In the genomic region with DNA sequence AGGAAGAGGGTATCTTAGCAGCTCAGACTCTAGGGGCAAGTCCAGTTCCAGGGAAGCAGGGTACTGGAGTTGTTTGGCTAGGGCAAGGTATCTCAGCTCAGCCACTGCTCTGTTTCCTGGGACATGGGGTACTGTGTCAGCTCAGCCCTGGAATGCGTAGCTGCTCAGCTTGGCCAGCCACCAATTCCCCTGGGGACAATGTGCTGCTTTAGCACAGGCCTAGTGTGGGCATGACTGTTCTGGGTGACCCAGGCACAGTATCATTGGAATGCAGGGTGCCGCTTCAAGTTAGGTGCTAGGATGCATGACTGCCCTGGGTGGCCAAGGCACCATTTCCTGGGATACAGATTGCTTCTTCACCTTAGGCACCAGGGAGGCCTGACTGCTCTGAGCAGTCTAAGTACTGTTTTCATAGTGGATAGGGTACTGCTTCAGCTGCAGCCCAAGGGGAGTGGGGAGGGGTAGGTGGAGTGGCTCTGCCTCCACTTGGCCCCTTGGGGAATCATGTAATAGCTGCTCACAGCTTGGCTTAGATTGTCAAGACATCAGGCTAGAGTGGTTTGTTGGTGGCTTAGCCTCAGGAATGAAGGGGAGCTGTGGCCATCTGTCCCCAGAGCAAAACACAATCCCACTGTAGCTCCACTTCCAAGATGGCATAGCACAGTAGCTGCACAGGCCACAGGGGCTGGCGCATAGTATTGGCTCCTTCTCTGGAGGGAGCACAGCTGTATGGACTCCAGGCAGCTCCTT, we compare ENCODE assay signal across 16 cellular contexts. TPM values are rescaled to one million over a fixed set of nuclear protein-coding genes. Genes with fewer than 3 reads are reported as not detected.
DNase-seq lines count a peak whose midpoint lies in the region; ATAC-seq and TF ChIP-seq lines count a peak whose summit lies in the region.
"Had no signal": no experiment of that assay in that cellular context is flagged by ENCODE, and none has a peak within 500 bp of the region (broad histone marks: within the 10 kb centered on the region; RNA-seq: fewer than 3 reads in every experiment).

No MANE protein-coding gene starts in this region.

- H3K9me3 ChIP-seq in upper lobe of right lung (no peaks in the 10 kb centered on the region), HAP-1 (no peaks in the 10 kb centered on the region; the same call in 1 of the 2 replicates)
- H3K9me3 ChIP-seq: A549 had no signal

- H3K9me3 Mint-ChIP-seq in activated naive CD8-positive, alpha-beta T cell treated with anti-CD3 and anti-CD28 coated beads, Interleukin-2, amount 10 ng/mL, durations not matched to agents 7 days and 5 days, result peaks cover 5% of the 10 kb centered on the region
- H3K9me3 Mint-ChIP-seq in activated naive CD8-positive, alpha-beta T cell treated with anti-CD3 and anti-CD28 coated beads for 36 hours, result peaks cover 14% of the 10 kb centered on the region

- H3K4me3 Mint-ChIP-seq in activated naive CD8-positive, alpha-beta T cell treated with anti-CD3 and anti-CD28 coated beads, Interleukin-2, amount 10 ng/mL, durations not matched to agents 7 days and 5 days, result no peak overlapping the region
- no peak overlapping the region for H3K4me3 Mint-ChIP-seq in activated naive CD8-positive, alpha-beta T cell treated with anti-CD3 and anti-CD28 coated beads for 36 hours
- H3K4me3 Mint-ChIP-seq: activated CD8-positive, alpha-beta T cell treated with anti-CD3 and anti-CD28 coated beads, Interleukin-2, amount 10 ng/mL, durations not matched to agents 7 days and 5 days; activated naive CD8-positive, alpha-beta T cell treated with anti-CD3 and anti-CD28 coated beads, Interleukin-2, amount 50 U/mL, for 24 hours; naive thymus-derived CD8-positive, alpha-beta T cell had no signal

- peaks cover 89% of the 10 kb centered on the region for H3K36me3 ChIP-seq in upper lobe of right lung
- peaks cover 33% of the 10 kb centered on the region for H3K36me3 ChIP-seq in HAP-1 (replicated peaks)

- peaks cover 48% of the 10 kb centered on the region for H3K36me3 Mint-ChIP-seq in activated naive CD8-positive, alpha-beta T cell treated with anti-CD3 and anti-CD28 coated beads, Interleukin-2, amount 10 ng/mL, durations not matched to agents 7 days and 5 days
- H3K36me3 Mint-ChIP-seq in activated naive CD8-positive, alpha-beta T cell treated with anti-CD3 and anti-CD28 coated beads for 36 hours, result peaks cover 40% of the 10 kb centered on the region

- H3K27me3 Mint-ChIP-seq in activated naive CD8-positive, alpha-beta T cell treated with anti-CD3 and anti-CD28 coated beads, Interleukin-2, amount 10 ng/mL, durations not matched to agents 7 days and 5 days, result no peaks in the 10 kb centered on the region
- H3K27me3 Mint-ChIP-seq in activated naive CD8-positive, alpha-beta T cell treated with anti-CD3 and anti-CD28 coated beads for 36 hours, result no peaks in the 10 kb centered on the region
- H3K27me3 Mint-ChIP-seq: activated naive CD8-positive, alpha-beta T cell treated with anti-CD3 and anti-CD28 coated beads, Interleukin-2, amount 50 U/mL, for 24 hours; naive thymus-derived CD8-positive, alpha-beta T cell had no signal

- peaks cover 6% of the 10 kb centered on the region for H3K4me1 Mint-ChIP-seq in activated naive CD8-positive, alpha-beta T cell treated with anti-CD3 and anti-CD28 coated beads, Interleukin-2, amount 10 ng/mL, durations not matched to agents 7 days and 5 days
- peaks cover 8% of the 10 kb centered on the region for H3K4me1 Mint-ChIP-seq in activated naive CD8-positive, alpha-beta T cell treated with anti-CD3 and anti-CD28 coated beads for 36 hours

- no peak overlapping the region for H3K27ac Mint-ChIP-seq in activated naive CD8-positive, alpha-beta T cell treated with anti-CD3 and anti-CD28 coated beads, Interleukin-2, amount 10 ng/mL, durations not matched to agents 7 days and 5 days
- no peak overlapping the region for H3K27ac Mint-ChIP-seq in activated naive CD8-positive, alpha-beta T cell treated with anti-CD3 and anti-CD28 coated beads for 36 hours
- H3K27ac Mint-ChIP-seq: activated CD8-positive, alpha-beta T cell treated with anti-CD3 and anti-CD28 coated beads, Interleukin-2, amount 10 ng/mL, durations not matched to agents 7 days and 5 days; activated naive CD8-positive, alpha-beta T cell treated with anti-CD3 and anti-CD28 coated beads, Interleukin-2, amount 50 U/mL, for 24 hours had no signal

- H3K27ac ChIP-seq in upper lobe of right lung, result no peak overlapping the region
- H3K27ac ChIP-seq: A549 had no signal

- in situ Hi-C loops in HAP-1 (cut with MboI; ENCODE audit: low sequenced_read_pairs), result no loop called here

- intact Hi-C loops in upper lobe of right lung (cut with DNase I), result no loop called here

- POLR2A ChIA-PET in activated naive CD8-positive, alpha-beta T cell treated with anti-CD3 and anti-CD28 coated beads, Interleukin-2, amount 10 ng/mL, durations not matched to agents 7 days and 5 days (lab: Charles Lee), result no interaction called here

- DNase-seq in activated naive CD8-positive, alpha-beta T cell treated with anti-CD3 and anti-CD28 coated beads, Interleukin-2, amount 10 ng/mL, durations not matched to agents 7 days and 5 days, result no peak
- DNase-seq in activated naive CD8-positive, alpha-beta T cell treated with anti-CD3 and anti-CD28 coated beads for 36 hours, result no peak
- DNase-seq in epithelial cell of proximal tubule (ENCODE audit: low read depth) (peak; percentile 23), mesenteric fat pad (ENCODE audit: low spot score) (peak; percentile 57), upper lobe of right lung (no peak), RKO (ENCODE audit: low spot score) (no peak), cerebellar cortex (ENCODE audit: low spot score) (no peak), HAP-1 (ENCODE audit: low spot score in 2 of 2) (no peak)
- DNase-seq: activated CD8-positive, alpha-beta T cell treated with anti-CD3 and anti-CD28 coated beads, Interleukin-2, amount 10 ng/mL, durations not matched to agents 7 days and 5 days; activated naive CD8-positive, alpha-beta T cell treated with anti-CD3 and anti-CD28 coated beads, Interleukin-2, amount 50 U/mL, for 24 hours; naive thymus-derived CD8-positive, alpha-beta T cell; NCI-H1092; NK-92 treated with Interleukin-12 subunit alpha and Interleukin-12 subunit beta, amount 100 ng/mL, for 24 hours; stimulated activated naive CD8-positive, alpha-beta T cell treated with anti-CD3 and anti-CD28 coated beads, Interleukin-15, Interleukin-2, amounts not matched to agents 100 U/mL and 50 U/mL, for 24 hours had no signal

- H3K27me3 ChIP-seq in upper lobe of right lung (no peaks in the 10 kb centered on the region), HAP-1 (ENCODE audit: low read depth) (no peaks in the 10 kb centered on the region)

- TF ChIP-seq CTCF in epithelial cell of proximal tubule (conservative IDR thresholded peaks at IDR 0.05; ENCODE audit: low read depth, low read length), result no peak
- no peak for TF ChIP-seq CTCF in upper lobe of right lung (IDR thresholded peaks at IDR 0.05)

- peak; percentile 18 for ATAC-seq in activated naive CD8-positive, alpha-beta T cell treated with anti-CD3 and anti-CD28 coated beads, Interleukin-2, amount 10 ng/mL, durations not matched to agents 7 days and 5 days (ENCODE audit: low read depth)
- peak; percentile 14 for ATAC-seq in upper lobe of right lung
- ATAC-seq: A549; activated CD8-positive, alpha-beta T cell treated with anti-CD3 and anti-CD28 coated beads, Interleukin-2, amount 10 ng/mL, durations not matched to agents 7 days and 5 days; activated naive CD8-positive, alpha-beta T cell treated with anti-CD3 and anti-CD28 coated beads, Interleukin-2, amount 50 U/mL, for 24 hours; naive thymus-derived CD8-positive, alpha-beta T cell had no signal

- H3K4me3 ChIP-seq in epithelial cell of proximal tubule (ENCODE audit: low read depth, low read length), result no peak overlapping the region
- H3K4me3 ChIP-seq in upper lobe of right lung, result no peak overlapping the region
- H3K4me3 ChIP-seq in HAP-1, result no peak overlapping the region
- H3K4me3 ChIP-seq: A549 had no signal

- H3K4me1 ChIP-seq in upper lobe of right lung (no peaks in the 10 kb centered on the region), HAP-1 (no peaks in the 10 kb centered on the region)
- H3K4me1 ChIP-seq: A549 had no signal

RNA-seq across cellular contexts. Expression of a gene that starts 36.0 kb away (rescaled TPM):
- 100 to 1,000 TPM; 113 to 114 TPM for total RNA-seq in activated naive CD8-positive, alpha-beta T cell treated with anti-CD3 and anti-CD28 coated beads, Interleukin-2, amount 10 ng/mL, durations not matched to agents 7 days and 5 days
- total RNA-seq in activated naive CD8-positive, alpha-beta T cell treated with anti-CD3 and anti-CD28 coated beads for 36 hours, result 10 to 100 TPM; 50.9 to 51.2 TPM
- total RNA-seq in epithelial cell of proximal tubule, result 14.0 and 24.7 TPM in 2 replicates
- 35.7 TPM for total RNA-seq in mesenteric fat pad
- total RNA-seq in upper lobe of right lung, result 50.1 TPM

RNA-seq across cellular contexts. Expression of a gene that starts 46.6 kb away (rescaled TPM):
- under 1 TPM in 1 of 2 experiments, not detected in 1; 0.11 TPM for total RNA-seq in activated naive CD8-positive, alpha-beta T cell treated with anti-CD3 and anti-CD28 coated beads, Interleukin-2, amount 10 ng/mL, durations not matched to agents 7 days and 5 days
- not detected for total RNA-seq in activated naive CD8-positive, alpha-beta T cell treated with anti-CD3 and anti-CD28 coated beads for 36 hours
- total RNA-seq in epithelial cell of proximal tubule (not detected in 2 replicates), mesenteric fat pad (0.48 TPM), upper lobe of right lung (0.96 TPM)
- total RNA-seq: activated CD8-positive, alpha-beta T cell treated with anti-CD3 and anti-CD28 coated beads, Interleukin-2, amount 10 ng/mL, durations not matched to agents 7 days and 5 days; T-helper 2 cell treated with Interferon-gamma antibody and Interleukin-4, amounts not matched to agents 100 ng/mL and 5 ng/mL, for 36 hours had no signal

RNA-seq across cellular contexts. Expression of a gene that starts 48.1 kb away (rescaled TPM):
- 10 to 100 TPM; 11.7 to 15.1 TPM for total RNA-seq in activated naive CD8-positive, alpha-beta T cell treated with anti-CD3 and anti-CD28 coated beads, Interleukin-2, amount 10 ng/mL, durations not matched to agents 7 days and 5 days
- total RNA-seq in activated naive CD8-positive, alpha-beta T cell treated with anti-CD3 and anti-CD28 coated beads for 36 hours, result 1 to 10 TPM; 8.1 to 8.2 TPM
- 8.5 and 9.6 TPM in 2 replicates for total RNA-seq in epithelial cell of proximal tubule
- 73.2 TPM for total RNA-seq in mesenteric fat pad
- total RNA-seq in upper lobe of right lung, result 44.1 TPM

RNA-seq across cellular contexts. Expression of a gene that starts 57.3 kb away (rescaled TPM):
- 10 to 100 TPM; 26.5 to 31.1 TPM for total RNA-seq in activated naive CD8-positive, alpha-beta T cell treated with anti-CD3 and anti-CD28 coated beads, Interleukin-2, amount 10 ng/mL, durations not matched to agents 7 days and 5 days
- total RNA-seq in activated naive CD8-positive, alpha-beta T cell treated with anti-CD3 and anti-CD28 coated beads for 36 hours, result 10 to 100 TPM; 13.4 to 13.9 TPM
- total RNA-seq in epithelial cell of proximal tubule (28.2 and 32.3 TPM in 2 replicates), mesenteric fat pad (38.2 TPM), upper lobe of right lung (31.6 TPM)

Comparison
In these comparisons a context has a peak if more than half of its experiments do, and no peak if none do; other contexts are left out.
1. DNase-seq: peak in epithelial cell of proximal tubule (single experiment) and mesenteric fat pad (single experiment); none in activated naive CD8-positive, alpha-beta T cell treated with anti-CD3 and anti-CD28 coated beads, Interleukin-2, amount 10 ng/mL, durations not matched to agents 7 days and 5 days (single experiment), activated naive CD8-positive, alpha-beta T cell treated with anti-CD3 and anti-CD28 coated beads for 36 hours (single experiment), upper lobe of right lung (single experiment), RKO (single experiment), cerebellar cortex (single experiment) and HAP-1 (0 of 2).